In genomic region chr11:5690736-5691135, GRCh38 we compare ENCODE assay signal across 8 cellular contexts. TPM values are rescaled to one million over a fixed set of nuclear protein-coding genes. Genes with fewer than 3 reads are reported as not detected.
DNase-seq lines count a peak whose midpoint lies in the region; ATAC-seq and TF ChIP-seq lines count a peak whose summit lies in the region.

No MANE protein-coding gene starts in this region.

- H4K5ac ChIP-seq in H9 (ENCODE audit: insufficient read length, low read depth, low read length): no peak overlapping the region

- H3K18ac ChIP-seq in H9 (ENCODE audit: insufficient read length, low read depth, low read length): peak overlapping the region; percentile 61

- no peak overlapping the region for H2AFZ ChIP-seq in H9 (ENCODE audit: low read length)

- TF ChIP-seq CTCF in H9 (conservative IDR thresholded peaks at IDR 0.05) (no peak), endodermal cell (conservative IDR thresholded peaks at IDR 0.05) (no peak)

- no peak overlapping the region for H4K91ac ChIP-seq in H9 (ENCODE audit: insufficient read length, low read depth, low read length)

- H3K36me3 ChIP-seq in endodermal cell (ENCODE audit: control insufficient read depth, insufficient read depth, low read length): no peaks in the 10 kb centered on the region

- no peak overlapping the region for H2BK12ac ChIP-seq in H9 (ENCODE audit: insufficient read length, low read depth, low read length)

- H2BK120ac ChIP-seq in H9 (ENCODE audit: low read depth, low read length, poor library complexity, severe bottlenecking): no peak overlapping the region

- H4K8ac ChIP-seq in H9 (replicated peaks; ENCODE audit: insufficient read length, low read depth, low read length): no peak overlapping the region

- H3K4ac ChIP-seq in H9 (ENCODE audit: low read depth, low read length): no peak overlapping the region

- H3K56ac ChIP-seq in H9 (ENCODE audit: insufficient read length, low read depth, low read length): no peak overlapping the region

- H2AK5ac ChIP-seq in H9 (ENCODE audit: insufficient read length, low read length): no peak overlapping the region

- H3K4me1 ChIP-seq in H9 (ENCODE audit: insufficient read depth, low read length) (no peaks in the 10 kb centered on the region; the same call in 1 of the 2 replicates), endodermal cell (ENCODE audit: control insufficient read depth, insufficient read depth, low read length) (no peaks in the 10 kb centered on the region)

- peaks cover 8% of the 10 kb centered on the region for H3K23me2 ChIP-seq in H9 (ENCODE audit: insufficient read length, low read depth, low read length, poor library complexity, severe bottlenecking)

- DNase-seq in H9 (no peak), cerebellar cortex (ENCODE audit: low spot score) (no peak), endodermal cell (no peak)
- DNase-seq in activated naive CD8-positive, alpha-beta T cell treated with anti-CD3 and anti-CD28 coated beads, Interleukin-2, amount 10 ng/mL, durations not matched to agents 7 days and 5 days: no peak

- H2BK15ac ChIP-seq in H9 (ENCODE audit: low read depth, low read length): no peak overlapping the region

- 0 out of 2 replicates have a peak overlapping the region, but pooled peaks have one; percentile 25 for H3K4me3 ChIP-seq in iPS-18c (ENCODE audit: insufficient read depth, low read depth, low read length)
- no peak overlapping the region for H3K4me3 ChIP-seq in endodermal cell (ENCODE audit: low read length)

- no peak for ATAC-seq in activated naive CD8-positive, alpha-beta T cell treated with anti-CD3 and anti-CD28 coated beads, Interleukin-2, amount 10 ng/mL, durations not matched to agents 7 days and 5 days (ENCODE audit: low read depth)
- no peak for ATAC-seq in stimulated activated memory B cell treated with anti-CD40 and anti-IgM and Interleukin-4, amounts not matched to agents 10 μg/mL and 1 μg/mL and 100 μg/mL, for 72 hours
- ATAC-seq in HG02870 (IDR thresholded peaks at IDR 0.05; ENCODE audit: unreplicated experiment) (no peak), HG02798 (IDR thresholded peaks at IDR 0.05; ENCODE audit: poor library complexity, unreplicated experiment) (no peak)

- H3K4me2 ChIP-seq in H9 (ENCODE audit: insufficient read depth, insufficient read length, low read length): peak overlapping the region; percentile 51

- POLR2A ChIA-PET in activated naive CD8-positive, alpha-beta T cell treated with anti-CD3 and anti-CD28 coated beads, Interleukin-2, amount 10 ng/mL, durations not matched to agents 7 days and 5 days (lab: Charles Lee): interaction anchor here (0.7 to 4.5 kb wide), 8 partner anchors 10 to 119 kb away, joined by 3 to 72 read pairs (median 6); partner anchors contain the start of genes OR52N2 and TRIM34

- H3K27ac Mint-ChIP-seq in H9 (peak overlapping the region; percentile 92 to 99 (median 96); a peak in 6 of 7 replicates), endodermal cell (no peak overlapping the region)
- peak overlapping the region; percentile 99 for H3K27ac Mint-ChIP-seq in activated naive CD8-positive, alpha-beta T cell treated with anti-CD3 and anti-CD28 coated beads, Interleukin-2, amount 10 ng/mL, durations not matched to agents 7 days and 5 days
- peak overlapping the region; percentile 92 for H3K27ac Mint-ChIP-seq in stimulated activated memory B cell treated with anti-CD40 and anti-IgM and Interleukin-4, amounts not matched to agents 10 μg/mL and 1 μg/mL and 100 μg/mL, for 72 hours

- H3K9ac ChIP-seq in H9 (ENCODE audit: extremely low read depth, insufficient read length, low read length): no peak overlapping the region
- H3K9ac ChIP-seq in endodermal cell (ENCODE audit: extremely low read depth, low read length, poor library complexity, severe bottlenecking): no peak overlapping the region

- H3K4me3 Mint-ChIP-seq in H9: peak overlapping the region; percentile 55 to 66
- peak overlapping the region; percentile 96 for H3K4me3 Mint-ChIP-seq in activated naive CD8-positive, alpha-beta T cell treated with anti-CD3 and anti-CD28 coated beads, Interleukin-2, amount 10 ng/mL, durations not matched to agents 7 days and 5 days
- H3K4me3 Mint-ChIP-seq in stimulated activated memory B cell treated with anti-CD40 and anti-IgM and Interleukin-4, amounts not matched to agents 10 μg/mL and 1 μg/mL and 100 μg/mL, for 72 hours: peak overlapping the region; percentile 90
- H3K4me3 Mint-ChIP-seq in endodermal cell: no peak overlapping the region

- H3K36me3 Mint-ChIP-seq in H9 (ENCODE audit: insufficient read depth in 1 of 3, low read depth in 3 of 3) (peaks cover 5 to 26% (median 25%) of the 10 kb centered on the region in 3 experiments; a peak in 6 of 7 replicates), endodermal cell (ENCODE audit: low read depth) (no peaks in the 10 kb centered on the region)
- peaks cover 32% of the 10 kb centered on the region for H3K36me3 Mint-ChIP-seq in activated naive CD8-positive, alpha-beta T cell treated with anti-CD3 and anti-CD28 coated beads, Interleukin-2, amount 10 ng/mL, durations not matched to agents 7 days and 5 days
- H3K36me3 Mint-ChIP-seq in stimulated activated memory B cell treated with anti-CD40 and anti-IgM and Interleukin-4, amounts not matched to agents 10 μg/mL and 1 μg/mL and 100 μg/mL, for 72 hours: no peaks in the 10 kb centered on the region

- H3K9me3 Mint-ChIP-seq in H9 (peaks cover 0 to 4% of the 10 kb centered on the region in 2 experiments; a peak in 2 of 5 replicates), endodermal cell (peaks cover 9% of the 10 kb centered on the region)
- H3K9me3 Mint-ChIP-seq in activated naive CD8-positive, alpha-beta T cell treated with anti-CD3 and anti-CD28 coated beads, Interleukin-2, amount 10 ng/mL, durations not matched to agents 7 days and 5 days: no peaks in the 10 kb centered on the region
- no peaks in the 10 kb centered on the region for H3K9me3 Mint-ChIP-seq in stimulated activated memory B cell treated with anti-CD40 and anti-IgM and Interleukin-4, amounts not matched to agents 10 μg/mL and 1 μg/mL and 100 μg/mL, for 72 hours

- H3K27ac ChIP-seq in H9 (ENCODE audit: insufficient read length, low read depth, low read length) (no peak overlapping the region), endodermal cell (ENCODE audit: low read depth, low read length) (no peak overlapping the region)

- WGBS in H9 (ENCODE audit: extremely low coverage, insufficient read length, low lambda C conversion rate): no CpG with 5 or more reads among the region's 5 CpGs
- 95 to 96% methylated on average over 4 to 5 of the region's 5 CpGs for WGBS in endodermal cell (ENCODE audit: insufficient coverage in 1 of 2, insufficient read length in 1 of 2), 2 experiments

- no peak overlapping the region for H3K23ac ChIP-seq in H9 (ENCODE audit: insufficient read length, low read depth, low read length)

- no peaks in the 10 kb centered on the region for H4K20me1 ChIP-seq in H9 (ENCODE audit: control insufficient read depth, insufficient read depth, insufficient read length)

- no peak overlapping the region for H2BK5ac ChIP-seq in H9 (ENCODE audit: insufficient read length, low read length)

- no peaks in the 10 kb centered on the region for H3K9me3 ChIP-seq in H9 (ENCODE audit: control insufficient read depth, low read depth, low read length)
- H3K9me3 ChIP-seq in iPS-18c (ENCODE audit: control insufficient read depth, insufficient read depth, low read length): no peaks in the 10 kb centered on the region
- H3K9me3 ChIP-seq in endodermal cell (ENCODE audit: control insufficient read depth, low read length): peaks cover 5% of the 10 kb centered on the region

- H3K14ac ChIP-seq in H9 (ENCODE audit: insufficient read depth, low read length): no peak overlapping the region

- H3K27me3 ChIP-seq in H9 (ENCODE audit: insufficient read depth, low read length) (no peaks in the 10 kb centered on the region), endodermal cell (ENCODE audit: control insufficient read depth, insufficient read depth, low read length, poor library complexity, severe bottlenecking) (no peaks in the 10 kb centered on the region)

- no peaks in the 10 kb centered on the region for H3K79me1 ChIP-seq in H9 (ENCODE audit: insufficient read depth, low read depth, low read length, poor library complexity, severe bottlenecking)

- H3K4me1 Mint-ChIP-seq in H9: peaks cover 36 to 42% of the 10 kb centered on the region in 2 experiments
- H3K4me1 Mint-ChIP-seq in activated naive CD8-positive, alpha-beta T cell treated with anti-CD3 and anti-CD28 coated beads, Interleukin-2, amount 10 ng/mL, durations not matched to agents 7 days and 5 days: peaks cover 44% of the 10 kb centered on the region
- peaks cover 61% of the 10 kb centered on the region for H3K4me1 Mint-ChIP-seq in stimulated activated memory B cell treated with anti-CD40 and anti-IgM and Interleukin-4, amounts not matched to agents 10 μg/mL and 1 μg/mL and 100 μg/mL, for 72 hours
- peaks cover 13% of the 10 kb centered on the region for H3K4me1 Mint-ChIP-seq in endodermal cell

- H3K27me3 Mint-ChIP-seq in H9 (ENCODE audit: low read depth) (no peaks in the 10 kb centered on the region), endodermal cell (ENCODE audit: insufficient read depth) (no peaks in the 10 kb centered on the region)
- no peaks in the 10 kb centered on the region for H3K27me3 Mint-ChIP-seq in activated naive CD8-positive, alpha-beta T cell treated with anti-CD3 and anti-CD28 coated beads, Interleukin-2, amount 10 ng/mL, durations not matched to agents 7 days and 5 days
- H3K27me3 Mint-ChIP-seq in stimulated activated memory B cell treated with anti-CD40 and anti-IgM and Interleukin-4, amounts not matched to agents 10 μg/mL and 1 μg/mL and 100 μg/mL, for 72 hours: no peaks in the 10 kb centered on the region

- H3K79me2 ChIP-seq in H9 (ENCODE audit: insufficient read depth, low read length): peaks cover 3% of the 10 kb centered on the region; the same call in 1 of the 2 replicates

- H2BK20ac ChIP-seq in H9 (ENCODE audit: low read depth, low read length, poor library complexity, severe bottlenecking): no peak overlapping the region

- H3T11ph ChIP-seq in H9 (ENCODE audit: low read length): no peak overlapping the region

RNA-seq across cellular contexts. Expression of gene TRIM22, which starts 1.1 kb away (rescaled TPM):
- total RNA-seq in H9 (2021) (78.6 and 79.9 TPM in 2 replicates), endodermal cell (1 to 10 TPM; 1.1 to 3.1 TPM)
- 100 to 1,000 TPM; 341 to 369 TPM for total RNA-seq in activated naive CD8-positive, alpha-beta T cell treated with anti-CD3 and anti-CD28 coated beads, Interleukin-2, amount 10 ng/mL, durations not matched to agents 7 days and 5 days
- 4.5 TPM for polyA plus RNA-seq in endodermal cell (2013, experiment 1 of 2)
- polyA plus RNA-seq in endodermal cell (2013, experiment 2 of 2): 2.8 TPM

RNA-seq across cellular contexts. Expression of gene TRIM5, which starts 5.9 kb away (rescaled TPM):
- total RNA-seq in H9 (2021) (21.3 and 21.5 TPM in 2 replicates), endodermal cell (10 to 100 TPM; 16.0 to 21.4 TPM)
- total RNA-seq in activated naive CD8-positive, alpha-beta T cell treated with anti-CD3 and anti-CD28 coated beads, Interleukin-2, amount 10 ng/mL, durations not matched to agents 7 days and 5 days: 10 to 100 TPM; 33.1 to 36.4 TPM
- 21.3 TPM for polyA plus RNA-seq in endodermal cell (2013, experiment 1 of 2)
- 22.7 TPM for polyA plus RNA-seq in endodermal cell (2013, experiment 2 of 2)

RNA-seq across cellular contexts. Expression of gene OR56B1, which starts 45.5 kb away (rescaled TPM):
- total RNA-seq in H9 (2021) (not detected in 2 replicates), endodermal cell (not detected)
- total RNA-seq in activated naive CD8-positive, alpha-beta T cell treated with anti-CD3 and anti-CD28 coated beads, Interleukin-2, amount 10 ng/mL, durations not matched to agents 7 days and 5 days: under 1 TPM; 0.86 to 0.99 TPM
- not detected for polyA plus RNA-seq in endodermal cell (2013, experiment 1 of 2)
- polyA plus RNA-seq in endodermal cell (2013, experiment 2 of 2): not detected

Comparison
In these comparisons a context has a peak if more than half of its experiments do, and no peak if none do; other contexts are left out.
1. RNA of gene TRIM22, which starts 1.1 kb away (total RNA-seq): 341 to 369 TPM in activated naive CD8-positive, alpha-beta T cell treated with anti-CD3 and anti-CD28 coated beads, Interleukin-2, amount 10 ng/mL, durations not matched to agents 7 days and 5 days and 78.6 to 79.9 TPM in H9; 1.1 to 3.1 TPM in endodermal cell; every median in the first group is over 10 times any median in the second.